Comparison of ENCODE assay signal across 8 cellular contexts in the genomic region with DNA sequence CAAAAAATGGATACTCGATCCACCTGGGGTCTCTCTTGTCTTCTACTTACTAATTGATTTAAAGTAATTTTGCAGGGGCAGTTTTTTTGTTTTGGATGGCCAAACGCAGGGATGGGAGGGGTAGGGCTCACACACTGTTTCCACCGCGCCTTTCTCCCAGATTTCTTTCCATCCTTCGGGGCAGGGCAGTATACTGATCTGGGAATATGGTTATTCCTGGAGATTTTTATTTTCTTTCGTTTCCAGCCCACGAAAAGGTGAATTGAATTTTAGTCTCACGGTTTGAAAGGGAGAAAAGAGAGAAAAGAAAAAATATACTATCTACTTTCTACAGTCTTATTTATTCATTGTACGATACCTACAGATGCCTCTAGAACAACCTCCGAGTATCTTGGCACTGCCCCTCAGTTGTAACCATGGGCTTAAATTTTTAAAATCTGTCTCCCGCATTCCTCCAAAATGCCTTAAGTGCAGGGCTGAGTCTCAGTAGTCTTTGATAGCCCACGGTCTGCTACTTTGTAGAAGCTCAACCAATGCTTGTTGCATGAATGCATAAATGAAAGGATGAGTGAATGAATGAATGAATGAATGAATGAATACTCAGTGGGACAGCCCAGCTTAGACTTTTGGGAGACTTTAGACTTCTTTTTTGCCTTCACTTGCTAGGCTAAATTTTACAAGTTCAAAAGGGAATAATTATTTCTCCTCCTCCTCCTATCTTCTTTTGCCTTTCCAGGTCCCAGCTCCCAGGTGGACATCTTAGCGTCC. TPM values are rescaled to one million over a fixed set of nuclear protein-coding genes. Genes with fewer than 3 reads are reported as not detected.
A peak's percentile ranks its signal among the peaks of the same experiment; 100 is the strongest.
DNase-seq lines count a peak whose midpoint lies in the region; ATAC-seq, FAIRE-seq and TF ChIP-seq lines count a peak whose summit lies in the region.

No MANE protein-coding gene starts in this region.

- H3K4me3 Mint-ChIP-seq in H9 (peak overlapping the region; percentile 84 to 94), astrocyte (ENCODE audit: unreplicated experiment) (peak overlapping the region; percentile 90)

- CTCF ChIA-PET in A549 (lab: Yijun Ruan, JAX) = interaction anchor here (1.6 to 2.7 kb wide), 2 partner anchors 19 to 104 kb away, joined by 4 to 14 read pairs; a partner anchor contains a TSS

- in situ Hi-C loops in GM13976 (cut with MboI; ENCODE audit: low sequenced_read_pairs, unreplicated experiment) = no loop called here

- no peak overlapping the region for H3K14ac ChIP-seq in H9 (ENCODE audit: insufficient read depth, low read length)

- H2AFZ ChIP-seq in H9 (ENCODE audit: low read length) = peak overlapping the region; percentile 15
- H2AFZ ChIP-seq in astrocyte (ENCODE audit: low read depth, low read length) = no peak overlapping the region

- H3K36me3 Mint-ChIP-seq in H9 (ENCODE audit: insufficient read depth in 1 of 3, low read depth in 3 of 3) = no peaks in the 10 kb centered on the region; a peak in 1 of 7 replicates
- no peaks in the 10 kb centered on the region for H3K36me3 Mint-ChIP-seq in astrocyte (ENCODE audit: low read depth, unreplicated experiment)

- TF ChIP-seq POLR2A in A549 (IDR thresholded peaks at IDR 0.05; ENCODE audit: low read length) = no peak

- H3T11ph ChIP-seq in H9 (ENCODE audit: low read length) = no peak overlapping the region

- no peak overlapping the region for H2AK5ac ChIP-seq in H9 (ENCODE audit: insufficient read length, low read length)

- H3K9ac ChIP-seq in H9 (ENCODE audit: extremely low read depth, insufficient read length, low read length) = no peak overlapping the region
- H3K9ac ChIP-seq in astrocyte (ENCODE audit: low read length) = peak overlapping the region; percentile 84

- H3K23me2 ChIP-seq in H9 (ENCODE audit: insufficient read length, low read depth, low read length, poor library complexity, severe bottlenecking) = peaks cover 6% of the 10 kb centered on the region

- H3K4me3 ChIP-seq in A549 (peak overlapping the region; percentile 55), astrocyte (ENCODE audit: insufficient read depth, low read depth, low read length) (peak overlapping the region; percentile 86)

- no peak for TF ChIP-seq RAD21 in A549 (conservative IDR thresholded peaks at IDR 0.05 in 1 of 2, IDR thresholded peaks at IDR 0.05 in 1 of 2)

- H3K4me1 Mint-ChIP-seq in H9 (peaks cover 13 to 33% of the 10 kb centered on the region in 2 experiments), astrocyte (ENCODE audit: low read depth, unreplicated experiment) (no peaks in the 10 kb centered on the region)

- H4K91ac ChIP-seq in H9 (ENCODE audit: insufficient read length, low read depth, low read length) = no peak overlapping the region

- H2BK120ac ChIP-seq in H9 (ENCODE audit: low read depth, low read length, poor library complexity, severe bottlenecking) = no peak overlapping the region

- peaks cover 9% of the 10 kb centered on the region; the same call in 1 of the 2 replicates for H3K27me3 Mint-ChIP-seq in H9 (ENCODE audit: low read depth)
- no peaks in the 10 kb centered on the region for H3K27me3 Mint-ChIP-seq in astrocyte (ENCODE audit: low read depth, unreplicated experiment)

- H3K79me1 ChIP-seq in H9 (ENCODE audit: insufficient read depth, low read depth, low read length, poor library complexity, severe bottlenecking) = no peaks in the 10 kb centered on the region

- peak overlapping the region in 1 of 2 experiments; percentile 60; a peak in 2 of 6 replicates for H3K27ac ChIP-seq in A549
- H3K27ac ChIP-seq in H9 (ENCODE audit: insufficient read length, low read depth, low read length) = no peak overlapping the region
- no peak overlapping the region for H3K27ac ChIP-seq in astrocyte (ENCODE audit: low read depth, low read length)

- peak overlapping the region; percentile 75 for H3K4me2 ChIP-seq in A549
- H3K4me2 ChIP-seq in H9 (ENCODE audit: insufficient read depth, insufficient read length, low read length) = peak overlapping the region; percentile 85
- H3K4me2 ChIP-seq in astrocyte (ENCODE audit: low read length) = peak overlapping the region; percentile 92

- H3K18ac ChIP-seq in H9 (ENCODE audit: insufficient read length, low read depth, low read length) = no peak overlapping the region

- H3K27ac Mint-ChIP-seq in H9 = no peak overlapping the region; a peak in 1 of 7 replicates
- H3K27ac Mint-ChIP-seq in astrocyte (ENCODE audit: unreplicated experiment) = peak overlapping the region; percentile 17

- H3K56ac ChIP-seq in H9 (ENCODE audit: insufficient read length, low read depth, low read length) = no peak overlapping the region

- DNase-seq in A549 (ENCODE audit: low read depth in 1 of 2, low spot score in 1 of 2) (no peak), H9 (no peak), astrocyte (ENCODE audit: low read depth) (no peak), medulla oblongata (ENCODE audit: extremely low spot score) (peak; percentile 89), NCI-H2171 (lab: John Stamatoyannopoulos, UW) (no peak), GM13976 (ENCODE audit: low spot score) (no peak)

- no peaks in the 10 kb centered on the region for H3K9me3 ChIP-seq in A549
- H3K9me3 ChIP-seq in H9 (ENCODE audit: control insufficient read depth, low read depth, low read length) = no peaks in the 10 kb centered on the region
- H3K9me3 ChIP-seq in astrocyte (ENCODE audit: insufficient read depth, low read depth, low read length) = no peaks in the 10 kb centered on the region

- H2BK20ac ChIP-seq in H9 (ENCODE audit: low read depth, low read length, poor library complexity, severe bottlenecking) = no peak overlapping the region

- ATAC-seq in A549 = peak in 1 of 2 experiments; percentile 27; a peak in 3 of 6 replicates
- ATAC-seq in GM18498 (IDR thresholded peaks at IDR 0.05; ENCODE audit: unreplicated experiment) = no peak
- no peak for ATAC-seq in GM21447 (IDR thresholded peaks at IDR 0.05; ENCODE audit: unreplicated experiment)

- H3K27me3 ChIP-seq in H9 (ENCODE audit: insufficient read depth, low read length) (no peaks in the 10 kb centered on the region), astrocyte (ENCODE audit: insufficient read depth, low read length) (no peaks in the 10 kb centered on the region)

- no peak overlapping the region for H2BK12ac ChIP-seq in H9 (ENCODE audit: insufficient read length, low read depth, low read length)

- TF ChIP-seq CTCF in A549 (IDR thresholded peaks at IDR 0.05) (no peak), H9 (conservative IDR thresholded peaks at IDR 0.05) (no peak), astrocyte (IDR thresholded peaks at IDR 0.05; ENCODE audit: insufficient read depth, low read depth, low read length) (no peak), GM13976 (IDR thresholded peaks at IDR 0.05; ENCODE audit: borderline replicate concordance, control extremely low read depth, extremely low read depth, insufficient read depth, missing control alignments) (no peak)

- no peak overlapping the region for H2BK15ac ChIP-seq in H9 (ENCODE audit: low read depth, low read length)

- H3K9me3 Mint-ChIP-seq in H9 (no peaks in the 10 kb centered on the region; a peak in 2 of 5 replicates), astrocyte (ENCODE audit: unreplicated experiment) (no peaks in the 10 kb centered on the region)

- TF ChIP-seq EP300 in A549 (IDR thresholded peaks at IDR 0.05) = no peak

- H3K79me2 ChIP-seq in H9 (ENCODE audit: insufficient read depth, low read length) = no peaks in the 10 kb centered on the region
- no peaks in the 10 kb centered on the region for H3K79me2 ChIP-seq in astrocyte (ENCODE audit: insufficient read depth, low read length)

- H4K8ac ChIP-seq in H9 (replicated peaks; ENCODE audit: insufficient read length, low read depth, low read length) = no peak overlapping the region

- WGBS in A549 (ENCODE audit: missing lambda C conversion rate) = 7% methylated on average over 13 of the region's 13 CpGs
- no CpG with 5 or more reads among the region's 13 CpGs for WGBS in H9 (ENCODE audit: extremely low coverage, insufficient read length, low lambda C conversion rate)

- FAIRE-seq in A549 (lab: Jason Lieb, UNC) (no peak), astrocyte (lab: Jason Lieb, UNC) (no peak)

- H4K20me1 ChIP-seq in H9 (ENCODE audit: control insufficient read depth, insufficient read depth, insufficient read length) (no peaks in the 10 kb centered on the region), astrocyte (ENCODE audit: insufficient read depth, low read length) (no peaks in the 10 kb centered on the region)

- no peak overlapping the region for H3K23ac ChIP-seq in H9 (ENCODE audit: insufficient read length, low read depth, low read length)

- POLR2A ChIA-PET in A549 (lab: Yijun Ruan, JAX) = interaction anchor here (1.7 to 2.4 kb wide), 2 partner anchors 43 to 46 kb away, joined by 7 to 10 read pairs; no protein-coding TSS in a partner anchor

- no peak overlapping the region for H4K5ac ChIP-seq in H9 (ENCODE audit: insufficient read length, low read depth, low read length)

- H3K4me1 ChIP-seq in A549 = peaks cover 9% of the 10 kb centered on the region; the same call in 2 of the 3 replicates
- H3K4me1 ChIP-seq in H9 (ENCODE audit: insufficient read depth, low read length) = peaks cover 2% of the 10 kb centered on the region; the same call in 1 of the 2 replicates
- H3K4me1 ChIP-seq in astrocyte (ENCODE audit: insufficient read depth, low read length) = no peaks in the 10 kb centered on the region

- no peaks in the 10 kb centered on the region for H3K36me3 ChIP-seq in astrocyte (ENCODE audit: insufficient read depth, low read length)

- H3K4ac ChIP-seq in H9 (ENCODE audit: low read depth, low read length) = no peak overlapping the region

- no peak overlapping the region for H2BK5ac ChIP-seq in H9 (ENCODE audit: insufficient read length, low read length)

TF ChIP-seq in A549, 52 proteins besides CTCF, POLR2A, EP300 and RAD21:
- TF ChIP-seq HEYL (CRISPR knock-in tag; IDR thresholded peaks at IDR 0.05) (no peak), HDAC2 (IDR thresholded peaks at IDR 0.05) (no peak), CHD4 (IDR thresholded peaks at IDR 0.05; ENCODE audit: borderline replicate concordance) (no peak), HOXB5 (CRISPR knock-in tag; IDR thresholded peaks at IDR 0.05) (no peak), POLR2AphosphoS2 (conservative IDR thresholded peaks at IDR 0.05; ENCODE audit: low read length) (no peak), ZNF302 (CRISPR knock-in tag; IDR thresholded peaks at IDR 0.05) (no peak), NR3C1 (IDR thresholded peaks at IDR 0.05) (no peak), RNF2 (IDR thresholded peaks at IDR 0.05; ENCODE audit: borderline replicate concordance, low read depth) (no peak), EHMT2 (IDR thresholded peaks at IDR 0.05; ENCODE audit: low read depth) (no peak), BHLHE40 (IDR thresholded peaks at IDR 0.05; ENCODE audit: low read depth, low read length) (no peak), KDM5A (IDR thresholded peaks at IDR 0.05) (no peak)
TF ChIP-seq in A549: peak in this region for 0.

RNA-seq across cellular contexts. Expression of a gene that starts 18.1 kb away (rescaled TPM):
- polyA plus RNA-seq in A549 (2011; rRNA removed) (50.1 and 51.4 TPM in 2 replicates), A549 (2017; fragmentation: RNase III; extraction: RNeasy Plus Mini Kit Qiagen cat#74134 plus additional on column Dnase treatment) (26.3 to 28.5 TPM (median 27.8 TPM) in 3 replicates)
- polyA plus RNA-seq in A549 (2012; cell fraction: cytosol; rRNA removed) = 19.2 and 26.4 TPM in 2 replicates
- 36.0 and 41.4 TPM in 2 replicates for polyA plus RNA-seq in A549 (2012; cell fraction: nucleus; rRNA removed)
- polyA minus RNA-seq in A549 (2011; rRNA and poly(A)+ RNA removed) = 52.0 and 69.6 TPM in 2 replicates
- total RNA-seq in H9 (2021) (93.1 and 98.2 TPM in 2 replicates), astrocyte (50.8 and 54.5 TPM in 2 replicates)
